In the genomic region with DNA sequence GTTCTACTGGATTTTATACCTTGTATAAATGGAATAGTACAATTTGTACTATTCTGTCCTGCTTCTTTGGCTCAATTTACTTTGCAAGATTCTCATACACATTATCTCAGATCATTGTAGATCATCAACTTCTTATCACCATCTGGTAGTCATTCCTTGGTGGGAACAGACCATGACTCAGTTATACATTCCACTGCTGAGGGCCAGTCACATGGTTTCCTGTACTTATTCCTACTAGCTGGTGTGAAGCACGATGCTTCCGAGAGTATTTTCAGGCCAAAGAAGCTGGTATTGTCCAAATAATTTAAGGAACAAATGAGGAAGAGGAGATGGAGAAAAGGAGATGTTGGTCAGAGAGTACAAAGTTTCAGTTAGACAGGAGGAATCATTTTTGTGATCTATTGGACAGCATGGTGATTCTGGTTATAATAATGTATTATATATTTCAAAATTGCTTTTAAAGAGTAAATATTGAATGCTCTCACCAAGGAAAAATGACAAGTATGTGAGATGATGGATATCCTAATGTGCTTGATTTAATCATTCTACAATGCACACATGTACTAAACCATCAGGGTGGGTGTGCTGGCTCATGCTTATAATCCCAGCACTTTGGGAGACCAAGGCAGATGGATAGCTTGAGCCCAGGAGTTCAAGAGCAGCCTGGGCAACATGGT, we compare ENCODE assay signal across 14 cellular contexts.
DNase-seq lines count a peak whose midpoint lies in the region; ATAC-seq, FAIRE-seq and TF ChIP-seq lines count a peak whose summit lies in the region.
"Had no signal": no experiment of that assay in that cellular context is flagged by ENCODE, and none has a peak within 500 bp of the region (broad histone marks: within the 10 kb centered on the region; RNA-seq: fewer than 3 reads in every experiment).

No MANE protein-coding gene starts in this region.

- no peaks in the 10 kb centered on the region for H3K27me3 ChIP-seq in IMR-90 (ENCODE audit: control insufficient read depth, insufficient read depth, low read length)
- H3K27me3 ChIP-seq in bronchial epithelial cell (ENCODE audit: control insufficient read depth, insufficient read depth, low read length) = no peaks in the 10 kb centered on the region
- H3K27me3 ChIP-seq: pancreas had no signal

- in situ Hi-C loops in IMR-90 (cut with MboI; ENCODE audit: low sequenced_read_pairs) = no loop called here

- H3K36me3 ChIP-seq in IMR-90 (ENCODE audit: control insufficient read depth, insufficient read depth, low read length) (no peaks in the 10 kb centered on the region), bronchial epithelial cell (ENCODE audit: control insufficient read depth, insufficient read depth, low read length) (no peaks in the 10 kb centered on the region)
- H3K36me3 ChIP-seq: pancreas had no signal

- ATAC-seq in IMR-90 (ENCODE audit: low read depth) (peak; percentile 87), HG02884 (IDR thresholded peaks at IDR 0.05; ENCODE audit: unreplicated experiment) (no peak), GM18907 (IDR thresholded peaks at IDR 0.05; ENCODE audit: unreplicated experiment) (no peak)

- H2AK5ac ChIP-seq in IMR-90 (ENCODE audit: low read depth, low read length) = peak overlapping the region; percentile 64; the same call in 1 of the 2 replicates

- peak overlapping the region; percentile 40; the same call in 1 of the 2 replicates for H3K18ac ChIP-seq in IMR-90 (ENCODE audit: low read depth, low read length)

- CTCF ChIA-PET in IMR-90 (lab: Yijun Ruan, JAX) = interaction anchor here (0.9 to 1.4 kb wide), 2 partner anchors 10 to 73 kb away, joined by 3 to 6 read pairs; no protein-coding TSS in a partner anchor

- DNase-seq in AG08396 (ENCODE audit: low spot score) (peak; percentile 54), IMR-90 (peak; percentile 95), bronchial epithelial cell (ENCODE audit: low read depth) (peak; percentile 85), kidney glomerular epithelial cell (lab: John Stamatoyannopoulos, UW) (peak; percentile 66), NCI-H187 treated with DMSO at 0.1 percent for 48 hours (lab: John Stamatoyannopoulos, UW) (no peak)
- no peak for DNase-seq in stimulated activated CD4-positive, alpha-beta T cell treated with anti-CD3 and anti-CD28 coated beads, Interleukin-4, amount 100 ng/mL, for 1 hour
- DNase-seq: activated CD4-positive, alpha-beta T cell treated with anti-CD3 and anti-CD28 coated beads for 1 hour; amygdala; CD4-positive, CD25-positive, alpha-beta regulatory T cell; endodermal cell; pancreas; stimulated activated CD4-positive, alpha-beta T cell treated with anti-CD3 and anti-CD28 coated beads, Interleukin-1b, Interleukin-23, amount 100 ng/mL, for 48 hours had no signal

- TF ChIP-seq CTCF in IMR-90 (conservative IDR thresholded peaks at IDR 0.05; ENCODE audit: low read depth, low read length) = no peak
- TF ChIP-seq CTCF in bronchial epithelial cell (IDR thresholded peaks at IDR 0.05; ENCODE audit: insufficient read depth, low read length, severe bottlenecking) = no peak

- intact Hi-C loops in IMR-90 (cut with micrococcal nuclease) = loop anchor here (2.0 to 5.0 kb wide), 2 partner anchors 25 to 67 kb away; no protein-coding TSS in a partner anchor

- H3K79me1 ChIP-seq in IMR-90 (ENCODE audit: low read depth in 1 of 2, low read length in 2 of 2) = no peaks in the 10 kb centered on the region

- peak overlapping the region; percentile 39; the same call in 1 of the 2 replicates for H3K27ac ChIP-seq in IMR-90 (ENCODE audit: insufficient read depth, low read length)
- H3K27ac ChIP-seq: pancreas had no signal

- no peak overlapping the region for H2AK9ac ChIP-seq in IMR-90 (replicated peaks; ENCODE audit: low read depth, low read length, poor library complexity)

- H2AFZ ChIP-seq in IMR-90 (replicated peaks; ENCODE audit: low read length, poor library complexity) = no peak overlapping the region

- H3K4me1 ChIP-seq in IMR-90 (ENCODE audit: control insufficient read depth, insufficient read depth, low read length) = peaks cover 7% of the 10 kb centered on the region

- H3K56ac ChIP-seq in IMR-90 (ENCODE audit: extremely low read depth, insufficient read depth, low read length) = no peak overlapping the region

- dilution Hi-C loops in IMR-90 (cut with HindIII; ENCODE audit: low sequenced_read_pairs, unreplicated experiment) = no loop called here

- no peak for FAIRE-seq in bronchial epithelial cell (lab: Jason Lieb, UNC)
- FAIRE-seq: pancreas had no signal

- H2BK15ac ChIP-seq in IMR-90 (ENCODE audit: low read depth, low read length) = peak overlapping the region; percentile 67; the same call in 1 of the 3 replicates

- peaks cover 4% of the 10 kb centered on the region for H3K9me3 ChIP-seq in IMR-90 (ENCODE audit: control insufficient read depth, insufficient read depth, low read length)
- H3K9me3 ChIP-seq: pancreas had no signal

- H2BK20ac ChIP-seq in IMR-90 (ENCODE audit: low read depth, low read length) = peak overlapping the region; percentile 58; the same call in 1 of the 2 replicates

- H3K4me3 ChIP-seq in IMR-90 (ENCODE audit: insufficient read depth, low read depth, low read length) (no peak overlapping the region), bronchial epithelial cell (ENCODE audit: low read depth, low read length) (no peak overlapping the region)
- H3K4me3 ChIP-seq: pancreas had no signal

- H2BK5ac ChIP-seq in IMR-90 (ENCODE audit: low read depth, low read length, poor library complexity, severe bottlenecking) = peak overlapping the region; percentile 70

- H2BK120ac ChIP-seq in IMR-90 (ENCODE audit: low read depth, low read length) = peak overlapping the region; percentile 43; the same call in 1 of the 2 replicates

- no peak overlapping the region for H4K91ac ChIP-seq in IMR-90 (ENCODE audit: insufficient read depth, low read depth, low read length)

- peak overlapping the region in 1 of 2 experiments; percentile 62; a peak in 2 of 4 replicates for H4K8ac ChIP-seq in IMR-90 (ENCODE audit: low read depth in 2 of 2, low read length in 2 of 2)

- BruUV-seq in IMR-90 (replicated peaks; lab: Mats Ljungman, UMichigan) = no TSS peak

- H4K5ac ChIP-seq in IMR-90 (ENCODE audit: low read depth, low read length) = 0 out of 2 replicates have a peak overlapping the region, but pooled peaks have one; percentile 27

- H3K4ac ChIP-seq in IMR-90 (ENCODE audit: low read depth, low read length) = peak overlapping the region; percentile 56

- no peak overlapping the region for H3K23ac ChIP-seq in IMR-90 (ENCODE audit: low read depth, low read length)

- no peak for TF ChIP-seq POLR2A in IMR-90 (IDR thresholded peaks at IDR 0.05; ENCODE audit: low read depth, low read length)

- POLR2A ChIA-PET in IMR-90 (lab: Charles Lee; ENCODE audit: unreplicated experiment) = no interaction called here

- H3K9ac ChIP-seq in IMR-90 (ENCODE audit: low read depth, low read length) = no peak overlapping the region

- H3K14ac ChIP-seq in IMR-90 (replicated peaks; ENCODE audit: low read depth, low read length) = peak overlapping the region; percentile 34; the same call in 1 of the 2 replicates

- 56% methylated on average over 2 of the region's 2 CpGs; no CpG with 5 or more reads in 1 of the 2 experiments for WGBS in IMR-90 (ENCODE audit: extremely low coverage in 2 of 2, insufficient read length in 1 of 2), 2 experiments

- 0 out of 2 replicates have a peak, but pooled peaks cover 8% of the 10 kb centered on the region for H3K9me1 ChIP-seq in IMR-90 (ENCODE audit: insufficient read depth, low read length)

- H3K4me2 ChIP-seq in IMR-90 (ENCODE audit: low read depth, low read length) = no peak overlapping the region

- no peak for TF ChIP-seq RAD21 in IMR-90 (IDR thresholded peaks at IDR 0.05; ENCODE audit: low read length)

- H4K20me1 ChIP-seq in IMR-90 (ENCODE audit: insufficient read depth, low read length) = no peaks in the 10 kb centered on the region

TF ChIP-seq in IMR-90, 13 proteins besides CTCF, POLR2A, EP300 and RAD21:
- TF ChIP-seq, protein P1, sequence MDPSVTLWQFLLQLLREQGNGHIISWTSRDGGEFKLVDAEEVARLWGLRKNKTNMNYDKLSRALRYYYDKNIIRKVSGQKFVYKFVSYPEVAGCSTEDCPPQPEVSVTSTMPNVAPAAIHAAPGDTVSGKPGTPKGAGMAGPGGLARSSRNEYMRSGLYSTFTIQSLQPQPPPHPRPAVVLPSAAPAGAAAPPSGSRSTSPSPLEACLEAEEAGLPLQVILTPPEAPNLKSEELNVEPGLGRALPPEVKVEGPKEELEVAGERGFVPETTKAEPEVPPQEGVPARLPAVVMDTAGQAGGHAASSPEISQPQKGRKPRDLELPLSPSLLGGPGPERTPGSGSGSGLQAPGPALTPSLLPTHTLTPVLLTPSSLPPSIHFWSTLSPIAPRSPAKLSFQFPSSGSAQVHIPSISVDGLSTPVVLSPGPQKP (IDR thresholded peaks at IDR 0.05; ENCODE audit: borderline replicate concordance, low read depth, low read length) = no peak
- peak; percentile 75 for TF ChIP-seq FOS (IDR thresholded peaks at IDR 0.05; ENCODE audit: low read depth, low read length)
- 0 out of 2 replicates have a peak, but pooled peaks have one; percentile 26 for TF ChIP-seq BHLHE40 (IDR thresholded peaks at IDR 0.05; ENCODE audit: low read depth, low read length)
- TF ChIP-seq, protein P2, sequence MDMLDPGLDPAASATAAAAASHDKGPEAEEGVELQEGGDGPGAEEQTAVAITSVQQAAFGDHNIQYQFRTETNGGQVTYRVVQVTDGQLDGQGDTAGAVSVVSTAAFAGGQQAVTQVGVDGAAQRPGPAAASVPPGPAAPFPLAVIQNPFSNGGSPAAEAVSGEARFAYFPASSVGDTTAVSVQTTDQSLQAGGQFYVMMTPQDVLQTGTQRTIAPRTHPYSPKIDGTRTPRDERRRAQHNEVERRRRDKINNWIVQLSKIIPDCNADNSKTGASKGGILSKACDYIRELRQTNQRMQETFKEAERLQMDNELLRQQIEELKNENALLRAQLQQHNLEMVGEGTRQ (IDR thresholded peaks at IDR 0.05; ENCODE audit: low read depth, low read length) = peak; percentile 87
- no peak for TF ChIP-seq MAZ (IDR thresholded peaks at IDR 0.05; ENCODE audit: borderline replicate concordance, low read depth, low read length)
- TF ChIP-seq NFE2L2 (IDR thresholded peaks at IDR 0.05; ENCODE audit: low read depth, low read length) = peak; percentile 57

Comparison
In these comparisons a context has a peak if more than half of its experiments do, and no peak if none do; other contexts are left out.
1. DNase-seq: peak in AG08396 (single experiment), IMR-90 (single experiment), bronchial epithelial cell (single experiment) and kidney glomerular epithelial cell (single experiment); none in NCI-H187 treated with DMSO at 0.1 percent for 48 hours (single experiment) and stimulated activated CD4-positive, alpha-beta T cell treated with anti-CD3 and anti-CD28 coated beads, Interleukin-4, amount 100 ng/mL, for 1 hour (single experiment).